ENCODE assay signal across 15 cellular contexts in genomic region chr3:121574449-121574848, GRCh38. TPM values are rescaled to one million over a fixed set of nuclear protein-coding genes. Genes with fewer than 3 reads are reported as not detected.
DNase-seq lines count a peak whose midpoint lies in the region; ATAC-seq and TF ChIP-seq lines count a peak whose summit lies in the region.
"Had no signal": no experiment of that assay in that cellular context is flagged by ENCODE, and none has a peak within 500 bp of the region (broad histone marks: within the 10 kb centered on the region; RNA-seq: fewer than 3 reads in every experiment).

No MANE protein-coding gene starts in this region.

- ATAC-seq in Panc1 (peak; percentile 65; the same call in 1 of the 2 replicates), GM19324 (IDR thresholded peaks at IDR 0.05; ENCODE audit: low FRiP score, unreplicated experiment) (no peak), SK-N-SH treated with all-trans-retinoic acid at 6 μM for 48 hours (no peak)
- no peak for ATAC-seq in activated CD4-positive, alpha-beta T cell treated with anti-CD3 and anti-CD28 coated beads for 36 hours
- ATAC-seq: stimulated activated naive B cell treated with anti-CD40 and anti-IgM and Interleukin-4, amounts not matched to agents 10 μg/mL and 1 μg/mL and 100 μg/mL, for 72 hours had no signal

- no peaks in the 10 kb centered on the region for H3K36me3 Mint-ChIP-seq in activated CD4-positive, alpha-beta T cell treated with anti-CD3 and anti-CD28 coated beads for 36 hours (ENCODE audit: low read depth)
- H3K36me3 Mint-ChIP-seq: CD4-positive, CD25-positive, alpha-beta regulatory T cell; stimulated activated naive B cell treated with anti-CD40 and anti-IgM and Interleukin-4, amounts not matched to agents 10 μg/mL and 1 μg/mL and 100 μg/mL, for 72 hours had no signal

- no peak overlapping the region for H3K4me3 Mint-ChIP-seq in activated CD4-positive, alpha-beta T cell treated with anti-CD3 and anti-CD28 coated beads for 36 hours
- H3K4me3 Mint-ChIP-seq: CD4-positive, CD25-positive, alpha-beta regulatory T cell; nephron; stimulated activated naive B cell treated with anti-CD40 and anti-IgM and Interleukin-4, amounts not matched to agents 10 μg/mL and 1 μg/mL and 100 μg/mL, for 72 hours had no signal

- in situ Hi-C loops in Panc1 (cut with HindIII; ENCODE audit: low pct_unique_long_range_greater_than_20kb, low sequenced_read_pairs): no loop called here

- no peak overlapping the region for H3K4me3 ChIP-seq in Panc1 (ENCODE audit: low read depth in 2 of 2, low read length in 2 of 2)

- no peaks in the 10 kb centered on the region for H3K9me3 Mint-ChIP-seq in activated CD4-positive, alpha-beta T cell treated with anti-CD3 and anti-CD28 coated beads for 36 hours (ENCODE audit: low read depth)
- H3K9me3 Mint-ChIP-seq: CD4-positive, CD25-positive, alpha-beta regulatory T cell; nephron; stimulated activated naive B cell treated with anti-CD40 and anti-IgM and Interleukin-4, amounts not matched to agents 10 μg/mL and 1 μg/mL and 100 μg/mL, for 72 hours had no signal

- POLR2A ChIA-PET in Panc1 (lab: Charles Lee): interaction anchor here (0.7 kb wide), 1 partner anchor 125 kb away, joined by 6 read pairs; no protein-coding TSS in a partner anchor
- POLR2A ChIA-PET in activated CD4-positive, alpha-beta T cell treated with anti-CD3 and anti-CD28 coated beads for 36 hours (lab: Charles Lee): no interaction called here

- no peak for TF ChIP-seq CTCF in Panc1 (IDR thresholded peaks at IDR 0.05)

- H3K27ac ChIP-seq in Panc1 (ENCODE audit: low read length) (no peak overlapping the region), epithelial cell of prostate (no peak overlapping the region)

- no peaks in the 10 kb centered on the region for H3K9me3 ChIP-seq in Panc1 (ENCODE audit: control insufficient read depth, insufficient read depth, low read depth, low read length)

- no peaks in the 10 kb centered on the region for H3K4me1 Mint-ChIP-seq in activated CD4-positive, alpha-beta T cell treated with anti-CD3 and anti-CD28 coated beads for 36 hours
- H3K4me1 Mint-ChIP-seq: CD4-positive, CD25-positive, alpha-beta regulatory T cell; nephron; stimulated activated naive B cell treated with anti-CD40 and anti-IgM and Interleukin-4, amounts not matched to agents 10 μg/mL and 1 μg/mL and 100 μg/mL, for 72 hours had no signal

- peak; percentile 88 for DNase-seq in A172 (ENCODE audit: low spot score)
- peak; percentile 73 for DNase-seq in H4 (ENCODE audit: low spot score)
- DNase-seq in Panc1 (ENCODE audit: low read depth, low spot score): no peak
- peak; percentile 40 for DNase-seq in epithelial cell of prostate (ENCODE audit: low read depth, low spot score)
- no peak for DNase-seq in posterior cingulate gyrus
- DNase-seq in activated CD4-positive, alpha-beta T cell treated with anti-CD3 and anti-CD28 coated beads for 36 hours: no peak
- DNase-seq: activated T-cell treated with anti-CD3 and anti-CD28 coated beads for 4 hours; amygdala; CD4-positive, CD25-positive, alpha-beta regulatory T cell; NCI-H2227 treated with DMSO at 0.1 percent for 48 hours; stimulated activated naive B cell treated with anti-CD40 and anti-IgM and Interleukin-4, amounts not matched to agents 10 μg/mL and 1 μg/mL and 100 μg/mL, for 72 hours had no signal

- BruUV-seq in Panc1 (replicated peaks; lab: Mats Ljungman, UMichigan): no TSS peak

- H3K27me3 Mint-ChIP-seq in activated CD4-positive, alpha-beta T cell treated with anti-CD3 and anti-CD28 coated beads for 36 hours: peaks cover 3% of the 10 kb centered on the region

- H3K27ac Mint-ChIP-seq in activated CD4-positive, alpha-beta T cell treated with anti-CD3 and anti-CD28 coated beads for 36 hours: no peak overlapping the region
- H3K27ac Mint-ChIP-seq: CD4-positive, CD25-positive, alpha-beta regulatory T cell; nephron; stimulated activated naive B cell treated with anti-CD40 and anti-IgM and Interleukin-4, amounts not matched to agents 10 μg/mL and 1 μg/mL and 100 μg/mL, for 72 hours had no signal

- CTCF ChIA-PET in Panc1 (lab: Charles Lee): no interaction called here
- CTCF ChIA-PET in activated CD4-positive, alpha-beta T cell treated with anti-CD3 and anti-CD28 coated beads for 36 hours (lab: Charles Lee): interaction anchor here (1.5 kb wide), 1 partner anchor 28 kb away, joined by 3 read pairs; no protein-coding TSS in a partner anchor

- intact Hi-C loops in Panc1 (cut with micrococcal nuclease; ENCODE audit: unreplicated experiment): no loop called here
- intact Hi-C loops in posterior cingulate gyrus (cut with DNase I): no loop called here
- intact Hi-C loops in activated CD4-positive, alpha-beta T cell treated with anti-CD3 and anti-CD28 coated beads for 36 hours (cut with DNase I, micrococcal nuclease): no loop called here

- H3K27me3 ChIP-seq in Panc1 (ENCODE audit: control insufficient read depth, insufficient read depth, low read length): no peaks in the 10 kb centered on the region; the same call in 1 of the 2 replicates

- no peaks in the 10 kb centered on the region for H3K36me3 ChIP-seq in Panc1 (ENCODE audit: control insufficient read depth, insufficient read depth, low read length)

- H3K4me1 ChIP-seq in Panc1 (ENCODE audit: control insufficient read depth, insufficient read depth, low read length): 0 out of 2 replicates have a peak, but pooled peaks cover 3% of the 10 kb centered on the region

TF ChIP-seq in SK-N-SH treated with all-trans-retinoic acid at 6 μM for 48 hours, 23 proteins besides CTCF, POLR2A, EP300 and RAD21:
- TF ChIP-seq BACH2 (CRISPR knock-in tag; IDR thresholded peaks at IDR 0.05; ENCODE audit: borderline replicate concordance) (no peak), ZFP30 (CRISPR knock-in tag; IDR thresholded peaks at IDR 0.05) (no peak), RARB (CRISPR knock-in tag; IDR thresholded peaks at IDR 0.05) (no peak), TCF4 (CRISPR knock-in tag; IDR thresholded peaks at IDR 0.05; ENCODE audit: borderline replicate concordance) (no peak)

RNA-seq across cellular contexts. Expression of gene ARGFX, which starts 6.7 kb away (rescaled TPM):
- total RNA-seq in A172 (2014; rRNA removed; shearing (Covaris generic)): not detected in 2 replicates
- total RNA-seq in H4 (2014; rRNA removed; shearing (Covaris generic)): not detected in 2 replicates
- not detected for total RNA-seq in Panc1 (2021; ENCODE audit: unreplicated experiment)
- not detected for polyA plus RNA-seq in Panc1 (2012; ENCODE audit: insufficient read length)
- total RNA-seq in activated CD4-positive, alpha-beta T cell treated with anti-CD3 and anti-CD28 coated beads for 36 hours: not detected
- total RNA-seq: CD4-positive, CD25-positive, alpha-beta regulatory T cell; endothelial cell of umbilical vein had no signal
- polyA plus RNA-seq: CD4-positive, CD25-positive, alpha-beta regulatory T cell; endothelial cell of umbilical vein had no signal

RNA-seq across cellular contexts. Expression of gene FBXO40, which starts 18.7 kb away (rescaled TPM):
- total RNA-seq in A172 (2014; rRNA removed; shearing (Covaris generic)): 0.09 TPM in 1 of 2 replicates, not detected in the other
- total RNA-seq in H4 (2014; rRNA removed; shearing (Covaris generic)): not detected in 2 replicates
- total RNA-seq in Panc1 (2021; ENCODE audit: unreplicated experiment): not detected
- polyA plus RNA-seq in Panc1 (2012; ENCODE audit: insufficient read length): not detected
- total RNA-seq in activated CD4-positive, alpha-beta T cell treated with anti-CD3 and anti-CD28 coated beads for 36 hours: not detected
- total RNA-seq: CD4-positive, CD25-positive, alpha-beta regulatory T cell; endothelial cell of umbilical vein had no signal
- polyA plus RNA-seq: endothelial cell of umbilical vein had no signal

RNA-seq across cellular contexts. Expression of gene POLQ, which starts 28.7 kb away (rescaled TPM):
- 13.8 and 14.9 TPM in 2 replicates for total RNA-seq in A172 (2014; rRNA removed; shearing (Covaris generic))
- 5.4 and 8.9 TPM in 2 replicates for total RNA-seq in H4 (2014; rRNA removed; shearing (Covaris generic))
- 11.9 TPM for total RNA-seq in Panc1 (2021; ENCODE audit: unreplicated experiment)
- polyA plus RNA-seq in Panc1 (2012; ENCODE audit: insufficient read length): 3.2 TPM
- 10 to 100 TPM; 22.8 to 23.4 TPM for total RNA-seq in activated CD4-positive, alpha-beta T cell treated with anti-CD3 and anti-CD28 coated beads for 36 hours

Comparison
In these comparisons a context has a peak if more than half of its experiments do, and no peak if none do; other contexts are left out.
1. DNase-seq: peak in A172 (single experiment), H4 (single experiment) and epithelial cell of prostate (single experiment); none in Panc1 (single experiment), posterior cingulate gyrus (0 of 10) and activated CD4-positive, alpha-beta T cell treated with anti-CD3 and anti-CD28 coated beads for 36 hours (single experiment).